Comparison of ENCODE assay signal across 1 cellular context in genomic region chr3:173096994-173097785, GRCh38.
TF ChIP-seq lines count a peak whose summit lies in the region.

No MANE protein-coding gene starts in this region.

TF ChIP-seq in K562, 482 proteins besides CTCF, POLR2A, EP300 and RAD21 (continued from another document):
- TF ChIP-seq MGA (IDR thresholded peaks at IDR 0.05) = 0 out of 2 replicates have a peak, but pooled peaks have one; percentile 25
TF ChIP-seq in K562: peak in this region for 15.
